20 cellular contexts compared by ENCODE assay signal in the genomic region with DNA sequence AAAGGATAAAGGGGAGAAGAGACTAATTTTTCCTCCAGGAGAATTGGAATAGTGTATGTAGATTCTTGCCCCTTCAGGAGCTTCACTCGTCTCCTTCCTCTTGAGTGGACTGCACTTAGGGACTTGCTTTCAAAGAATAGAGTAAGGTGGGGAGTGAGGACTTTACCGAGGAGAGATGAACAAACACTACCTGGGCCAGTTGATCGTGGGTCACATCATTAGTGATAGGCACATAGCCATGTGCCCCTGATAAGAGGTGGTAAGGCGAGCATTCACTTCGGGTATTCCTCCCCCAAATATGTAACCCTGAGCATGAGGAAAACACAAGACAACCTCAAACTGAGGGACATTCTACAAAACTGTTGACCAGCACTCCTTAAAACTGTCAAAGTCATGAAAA. TPM values are rescaled to one million over a fixed set of nuclear protein-coding genes. Genes with fewer than 3 reads are reported as not detected.
DNase-seq lines count a peak whose midpoint lies in the region; ATAC-seq and TF ChIP-seq lines count a peak whose summit lies in the region.
"Had no signal": no experiment of that assay in that cellular context is flagged by ENCODE, and none has a peak within 500 bp of the region (broad histone marks: within the 10 kb centered on the region; RNA-seq: fewer than 3 reads in every experiment).

No MANE protein-coding gene starts in this region.

- no peak overlapping the region for H3K27ac ChIP-seq in OCI-LY7 (ENCODE audit: low read depth, low read length, poor library complexity, severe bottlenecking)
- H3K27ac ChIP-seq: BLaER1, SJCRH30 had no signal

- H3K9me3 ChIP-seq in OCI-LY7 (ENCODE audit: low read length), result no peaks in the 10 kb centered on the region
- H3K9me3 ChIP-seq: BLaER1, SJCRH30 had no signal

- H3K79me2 ChIP-seq in OCI-LY7 (ENCODE audit: insufficient read depth, low read depth, low read length), result peaks cover 22% of the 10 kb centered on the region; the same call in 1 of the 2 replicates

- TSS peak; percentile 11 for BruUV-seq in OCI-LY7 (replicated peaks; lab: Mats Ljungman, UMichigan)

- H3K4me1 Mint-ChIP-seq in activated T-cell treated with anti-CD3 and anti-CD28 coated beads, Interleukin-2, amount 50 U/mL, for 72 hours (ENCODE audit: low read depth), result peaks cover 6% of the 10 kb centered on the region
- H3K4me1 Mint-ChIP-seq in activated naive CD8-positive, alpha-beta T cell treated with anti-CD3 and anti-CD28 coated beads, Interleukin-2, amount 50 U/mL, for 24 hours, result no peaks in the 10 kb centered on the region
- H3K4me1 Mint-ChIP-seq in stimulated activated effector memory CD8-positive, alpha-beta T cell treated with anti-CD3 and anti-CD28 coated beads, Interleukin-12 subunit alpha, Interleukin-12 subunit beta, amount 100 ng/mL, for 72 hours, result peaks cover 6% of the 10 kb centered on the region

- no peaks in the 10 kb centered on the region for H3K4me1 ChIP-seq in OCI-LY7 (ENCODE audit: insufficient read depth, low read length, poor library complexity, severe bottlenecking)
- H3K4me1 ChIP-seq: BLaER1, SJCRH30 had no signal

- ATAC-seq in activated T-cell treated with anti-CD3 and anti-CD28 coated beads, Interleukin-2, amount 50 U/mL, for 72 hours (replicated peaks in 1 of 2), result no peak
- ATAC-seq in activated naive CD8-positive, alpha-beta T cell treated with anti-CD3 and anti-CD28 coated beads, Interleukin-2, amount 50 U/mL, for 24 hours, result no peak
- no peak for ATAC-seq in stimulated activated effector memory CD8-positive, alpha-beta T cell treated with anti-CD3 and anti-CD28 coated beads, Interleukin-12 subunit alpha, Interleukin-12 subunit beta, amount 100 ng/mL, for 72 hours
- ATAC-seq: PC-3, Right ventricle myocardium inferior had no signal

- no peak overlapping the region for H3K4me2 ChIP-seq in OCI-LY7 (ENCODE audit: low read length)
- H3K4me2 ChIP-seq: BLaER1 had no signal

- H3K4me3 ChIP-seq in OCI-LY7 (ENCODE audit: low read depth, low read length, poor library complexity, severe bottlenecking), result no peak overlapping the region
- H3K4me3 ChIP-seq: BLaER1, SJCRH30 had no signal

- H3K36me3 Mint-ChIP-seq in activated T-cell treated with anti-CD3 and anti-CD28 coated beads, Interleukin-2, amount 50 U/mL, for 72 hours (ENCODE audit: insufficient read depth in 2 of 2), result peaks cover 16 to 51% of the 10 kb centered on the region in 2 donors
- H3K36me3 Mint-ChIP-seq in activated naive CD8-positive, alpha-beta T cell treated with anti-CD3 and anti-CD28 coated beads, Interleukin-2, amount 50 U/mL, for 24 hours (ENCODE audit: low read depth), result peaks cover 82% of the 10 kb centered on the region
- peaks cover 100% of the 10 kb centered on the region for H3K36me3 Mint-ChIP-seq in stimulated activated effector memory CD8-positive, alpha-beta T cell treated with anti-CD3 and anti-CD28 coated beads, Interleukin-12 subunit alpha, Interleukin-12 subunit beta, amount 100 ng/mL, for 72 hours

- no peaks in the 10 kb centered on the region for H3K9me3 Mint-ChIP-seq in activated T-cell treated with anti-CD3 and anti-CD28 coated beads, Interleukin-2, amount 50 U/mL, for 72 hours
- no peaks in the 10 kb centered on the region for H3K9me3 Mint-ChIP-seq in activated naive CD8-positive, alpha-beta T cell treated with anti-CD3 and anti-CD28 coated beads, Interleukin-2, amount 50 U/mL, for 24 hours
- no peaks in the 10 kb centered on the region for H3K9me3 Mint-ChIP-seq in stimulated activated effector memory CD8-positive, alpha-beta T cell treated with anti-CD3 and anti-CD28 coated beads, Interleukin-12 subunit alpha, Interleukin-12 subunit beta, amount 100 ng/mL, for 72 hours
- H3K9me3 Mint-ChIP-seq: CD4-positive, CD25-positive, alpha-beta regulatory T cell had no signal

- CTCF ChIA-PET in OCI-LY7 (lab: Charles Lee; ENCODE audit: unreplicated experiment), result no interaction called here

- intact Hi-C loops in OCI-LY7 (cut with micrococcal nuclease; ENCODE audit: unreplicated experiment), result no loop called here

- no peak for TF ChIP-seq CTCF in OCI-LY7 (conservative IDR thresholded peaks at IDR 0.05; ENCODE audit: low read length)

- H3K9me2 ChIP-seq in OCI-LY7 (ENCODE audit: insufficient read depth, low read length), result no peaks in the 10 kb centered on the region

- H3K4me3 Mint-ChIP-seq in activated T-cell treated with anti-CD3 and anti-CD28 coated beads, Interleukin-2, amount 50 U/mL, for 72 hours, result no peak overlapping the region
- no peak overlapping the region for H3K4me3 Mint-ChIP-seq in activated naive CD8-positive, alpha-beta T cell treated with anti-CD3 and anti-CD28 coated beads, Interleukin-2, amount 50 U/mL, for 24 hours
- no peak overlapping the region for H3K4me3 Mint-ChIP-seq in stimulated activated effector memory CD8-positive, alpha-beta T cell treated with anti-CD3 and anti-CD28 coated beads, Interleukin-12 subunit alpha, Interleukin-12 subunit beta, amount 100 ng/mL, for 72 hours
- H3K4me3 Mint-ChIP-seq: CD4-positive, CD25-positive, alpha-beta regulatory T cell had no signal

- H2AFZ ChIP-seq in OCI-LY7 (ENCODE audit: low read length), result no peak overlapping the region

- peak overlapping the region; percentile 7 for H3K27ac Mint-ChIP-seq in activated T-cell treated with anti-CD3 and anti-CD28 coated beads, Interleukin-2, amount 50 U/mL, for 72 hours
- peak overlapping the region; percentile 15 for H3K27ac Mint-ChIP-seq in activated naive CD8-positive, alpha-beta T cell treated with anti-CD3 and anti-CD28 coated beads, Interleukin-2, amount 50 U/mL, for 24 hours
- H3K27ac Mint-ChIP-seq in stimulated activated effector memory CD8-positive, alpha-beta T cell treated with anti-CD3 and anti-CD28 coated beads, Interleukin-12 subunit alpha, Interleukin-12 subunit beta, amount 100 ng/mL, for 72 hours, result peak overlapping the region; percentile 74

- POLR2A ChIA-PET in OCI-LY7 (lab: Charles Lee), result interaction anchor here (0.6 to 0.7 kb wide), 3 partner anchors 12 to 114 kb away, joined by 3 read pairs; no protein-coding TSS in a partner anchor

- H3K36me3 ChIP-seq in OCI-LY7 (ENCODE audit: insufficient read depth, low read length), result peaks cover 100% of the 10 kb centered on the region

- H3K27me3 Mint-ChIP-seq in activated T-cell treated with anti-CD3 and anti-CD28 coated beads, Interleukin-2, amount 50 U/mL, for 72 hours (ENCODE audit: low read depth), result no peaks in the 10 kb centered on the region
- H3K27me3 Mint-ChIP-seq in activated naive CD8-positive, alpha-beta T cell treated with anti-CD3 and anti-CD28 coated beads, Interleukin-2, amount 50 U/mL, for 24 hours, result no peaks in the 10 kb centered on the region
- H3K27me3 Mint-ChIP-seq: CD4-positive, CD25-positive, alpha-beta regulatory T cell had no signal

- H4K20me1 ChIP-seq in OCI-LY7 (ENCODE audit: insufficient read depth, low read length), result peaks cover 21% of the 10 kb centered on the region; the same call in 1 of the 2 replicates

- DNase-seq in activated T-cell treated with anti-CD3 and anti-CD28 coated beads, Interleukin-2, amount 50 U/mL, for 72 hours, result no peak
- DNase-seq in activated T-cell treated with anti-CD3 and anti-CD28 coated beads, Interleukin-2, amount 50 U/mL, for 1 hour, result no peak
- DNase-seq in OCI-LY7 (ENCODE audit: low spot score) (no peak), NCI-H2029 (lab: John Stamatoyannopoulos, UW) (no peak), NCI-H146 (lab: John Stamatoyannopoulos, UW) (no peak)
- no peak for DNase-seq in activated naive CD8-positive, alpha-beta T cell treated with anti-CD3 and anti-CD28 coated beads, Interleukin-2, amount 50 U/mL, for 24 hours
- DNase-seq in stimulated activated effector memory CD8-positive, alpha-beta T cell treated with anti-CD3 and anti-CD28 coated beads, Interleukin-12 subunit alpha, Interleukin-12 subunit beta, amount 100 ng/mL, for 72 hours (ENCODE audit: low spot score in 2 of 2), result no peak
- DNase-seq: CD4-positive, CD25-positive, alpha-beta regulatory T cell; H7; Karpas-422; NCI-H1092 treated with DMSO at 0.1 percent for 48 hours; NCI-H1436; NCI-H1930; NCI-H446; NCI-H524 treated with DMSO at 0.1 percent for 48 hours; NCI-H774; PC-3; SJCRH30 had no signal

RNA-seq across cellular contexts. Expression of gene KIFBP, which starts 14.6 kb away (rescaled TPM):
- 10 to 100 TPM; 16.3 to 17.5 TPM for total RNA-seq in activated T-cell treated with anti-CD3 and anti-CD28 coated beads, Interleukin-2, amount 50 U/mL, for 72 hours
- 11.9 and 12.6 TPM in 2 replicates for total RNA-seq in OCI-LY7 (2014; rRNA removed; shearing (Covaris generic))
- 5.4 and 6.6 TPM in 2 replicates for total RNA-seq in OCI-LY7 (2022)

RNA-seq across cellular contexts. Expression of gene DDX21, which starts 18.0 kb away (rescaled TPM):
- total RNA-seq in activated T-cell treated with anti-CD3 and anti-CD28 coated beads, Interleukin-2, amount 50 U/mL, for 72 hours, result 100 to 1,000 TPM; 138 to 148 TPM
- total RNA-seq in OCI-LY7 (2014; rRNA removed; shearing (Covaris generic)), result 107 and 133 TPM in 2 replicates
- 135 and 159 TPM in 2 replicates for total RNA-seq in OCI-LY7 (2022)

Comparison
In these comparisons a context has a peak if more than half of its experiments do, and no peak if none do; other contexts are left out.
1. H3K27ac Mint-ChIP-seq: peak in every context shown above with its lines; median percentile 74 in stimulated activated effector memory CD8-positive, alpha-beta T cell treated with anti-CD3 and anti-CD28 coated beads, Interleukin-12 subunit alpha, Interleukin-12 subunit beta, amount 100 ng/mL, for 72 hours; 15 in activated naive CD8-positive, alpha-beta T cell treated with anti-CD3 and anti-CD28 coated beads, Interleukin-2, amount 50 U/mL, for 24 hours; 7 in activated T-cell treated with anti-CD3 and anti-CD28 coated beads, Interleukin-2, amount 50 U/mL, for 72 hours.